9 cellular contexts compared by ENCODE assay signal in the genomic region with DNA sequence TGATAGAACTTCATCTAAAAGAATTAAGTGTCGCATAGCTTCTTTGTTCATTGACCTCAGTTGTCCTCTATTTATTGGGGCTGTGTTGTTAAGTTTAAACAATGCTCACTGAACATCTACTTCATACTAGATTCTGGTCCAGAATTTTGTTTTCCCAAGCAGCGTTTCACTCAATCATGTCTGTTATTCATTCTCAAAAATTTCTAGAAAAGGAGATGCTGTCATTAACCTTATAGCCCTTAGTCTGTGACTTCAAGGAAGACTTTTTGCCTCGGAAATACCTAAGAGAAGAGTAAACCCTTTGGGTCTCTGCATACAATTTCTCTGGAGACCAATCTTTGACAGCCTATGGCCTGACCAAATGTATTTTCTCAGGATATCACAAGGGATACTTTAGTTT.
"Had no signal": no experiment of that assay in that cellular context is flagged by ENCODE, and none has a peak within 500 bp of the region (broad histone marks: within the 10 kb centered on the region; RNA-seq: fewer than 3 reads in every experiment).

No MANE protein-coding gene starts in this region.

- H3K27ac Mint-ChIP-seq: HFFc6 had no signal

- H3K4me3 Mint-ChIP-seq: HFFc6 had no signal

- H3K27ac ChIP-seq: GM23248, HL-60 had no signal

- H3K9me3 ChIP-seq: HAP-1 had no signal

- H3K9ac ChIP-seq: GM23248 had no signal

- H2AFZ ChIP-seq: GM23248 had no signal

- H3K4me3 ChIP-seq: GM23248, HAP-1, K562 had no signal

- DNase-seq: GM23248, GOT3, H7, HFFc6, IMR-90, KG1 had no signal

- H3K4me1 ChIP-seq: HAP-1 had no signal

- H3K36me3 ChIP-seq: HAP-1 had no signal
